In the genomic region with DNA sequence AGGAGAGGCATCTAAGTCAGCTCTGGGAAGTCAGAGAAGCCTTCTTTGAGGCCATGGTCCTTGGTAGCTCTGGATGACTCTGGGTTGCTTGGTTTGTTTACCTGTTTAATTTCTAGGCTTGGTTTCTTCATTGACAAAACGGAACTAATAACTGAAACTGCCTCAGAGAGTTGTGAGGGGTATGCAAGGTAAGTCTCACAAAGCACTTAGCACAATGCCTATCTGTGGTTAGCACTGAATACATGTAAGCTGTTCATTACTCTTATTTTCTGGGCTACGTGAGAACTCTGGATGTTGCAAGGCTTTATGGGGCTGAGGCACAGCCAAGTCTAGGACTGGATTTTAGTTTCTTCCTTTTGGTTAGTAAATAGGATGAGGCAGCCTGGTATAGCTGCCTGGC, we compare ENCODE assay signal across 22 cellular contexts.
"Had no signal": no experiment of that assay in that cellular context is flagged by ENCODE, and none has a peak within 500 bp of the region (broad histone marks: within the 10 kb centered on the region; RNA-seq: fewer than 3 reads in every experiment).

No MANE protein-coding gene starts in this region.

- H3K4me3 ChIP-seq: ascending aorta, body of pancreas, SJCRH30 had no signal

- H3K4me1 ChIP-seq: ascending aorta, body of pancreas, SJCRH30 had no signal

- H3K27me3 ChIP-seq: ascending aorta, body of pancreas, SJCRH30 had no signal

- H3K9me3 ChIP-seq: ascending aorta, body of pancreas, SJCRH30 had no signal

- DNase-seq: activated CD4-positive, alpha-beta T cell treated with anti-CD3 and anti-CD28 coated beads for 48 hours; activated CD4-positive, alpha-beta T cell treated with anti-CD3 and anti-CD28 coated beads, Interleukin-2, amount 50 U/mL, for 4 hours; activated CD4-positive, CD25-positive, alpha-beta regulatory T cell treated with anti-CD3 and anti-CD28 coated beads, Interleukin-2, amount 50 U/mL, for 72 hours; activated effector memory CD4-positive, alpha-beta T cell treated with Interleukin-2 at 50 U/mL for 16 hours; activated naive CD4-positive, alpha-beta T cell; activated T-cell treated with anti-CD3 and anti-CD28 coated beads, Interleukin-2, amount 50 U/mL, for 24 hours; body of pancreas; NCI-H1092; NCI-H1417; NCI-H2029; NCI-H2107; NCI-H226; NCI-H526; NCI-H774; RPMI8226; SJCRH30; SW 1271 had no signal

- H3K36me3 ChIP-seq: ascending aorta, SJCRH30 had no signal

- ATAC-seq: activated CD8-positive, alpha-beta memory T cell treated with anti-CD3 and anti-CD28 coated beads, Interleukin-2, amount 10 ng/mL, durations not matched to agents 7 days and 5 days; body of pancreas; Right ventricle myocardium inferior; SK-N-SH treated with all-trans-retinoic acid at 6 μM for 48 hours; WTC11 had no signal

- H3K27ac ChIP-seq: ascending aorta, body of pancreas, SJCRH30 had no signal
